In genomic region chr18:65721634-65722033, GRCh38 we compare ENCODE assay signal across 31 cellular contexts. TPM values are rescaled to one million over a fixed set of nuclear protein-coding genes. Genes with fewer than 3 reads are reported as not detected.
DNase-seq lines count a peak whose midpoint lies in the region; ATAC-seq and TF ChIP-seq lines count a peak whose summit lies in the region.
"Had no signal": no experiment of that assay in that cellular context is flagged by ENCODE, and none has a peak within 500 bp of the region (broad histone marks: within the 10 kb centered on the region; RNA-seq: fewer than 3 reads in every experiment).

No MANE protein-coding gene starts in this region.

- H3K9me3 ChIP-seq in OCI-LY3 (ENCODE audit: insufficient read depth, low read length), result no peaks in the 10 kb centered on the region
- H3K9me3 ChIP-seq: esophagus squamous epithelium, transverse colon had no signal

- H3K9ac ChIP-seq in OCI-LY3 (ENCODE audit: low read length), result no peak overlapping the region
- H3K9ac ChIP-seq: GM23248, parathyroid adenoma had no signal

- no peaks in the 10 kb centered on the region for H3K79me2 ChIP-seq in OCI-LY3 (ENCODE audit: low read length)
- H3K79me2 ChIP-seq: parathyroid adenoma had no signal

- no peak overlapping the region for H3K27ac ChIP-seq in OCI-LY3 (ENCODE audit: low read length)
- H3K27ac ChIP-seq: dorsolateral prefrontal cortex, esophagus squamous epithelium, foreskin keratinocyte, GM23248, parathyroid adenoma, transverse colon had no signal

- H3K4me2 ChIP-seq in OCI-LY3 (ENCODE audit: low read length), result peak overlapping the region; percentile 19; the same call in 1 of the 2 replicates

- peaks cover 11% of the 10 kb centered on the region for H3K4me1 Mint-ChIP-seq in chondrocyte (ENCODE audit: low read depth)
- H3K4me1 Mint-ChIP-seq: activated B cell treated with CpG ODN at 0.5 μM for 24 hours; activated CD4-positive, alpha-beta T cell treated with anti-CD3 and anti-CD28 coated beads, Interleukin-2, amount 10 ng/mL, durations not matched to agents 7 days and 5 days; activated CD8-positive, alpha-beta memory T cell treated with anti-CD3 and anti-CD28 coated beads, Interleukin-2, amount 10 ng/mL, durations not matched to agents 7 days and 5 days; central memory CD8-positive, alpha-beta T cell; stimulated activated memory B cell treated with anti-CD40 and anti-IgM and Interleukin-4, amounts not matched to agents 10 μg/mL and 1 μg/mL and 100 μg/mL, for 72 hours had no signal

- peak overlapping the region; percentile 2 for H3K27ac Mint-ChIP-seq in chondrocyte (ENCODE audit: unreplicated experiment)
- H3K27ac Mint-ChIP-seq: activated B cell treated with CpG ODN at 0.5 μM for 24 hours; activated CD4-positive, alpha-beta T cell treated with anti-CD3 and anti-CD28 coated beads, Interleukin-2, amount 10 ng/mL, durations not matched to agents 7 days and 5 days; activated CD8-positive, alpha-beta memory T cell treated with anti-CD3 and anti-CD28 coated beads, Interleukin-2, amount 10 ng/mL, durations not matched to agents 7 days and 5 days; stimulated activated memory B cell treated with anti-CD40 and anti-IgM and Interleukin-4, amounts not matched to agents 10 μg/mL and 1 μg/mL and 100 μg/mL, for 72 hours had no signal

- H3K9me3 Mint-ChIP-seq in chondrocyte (ENCODE audit: low read depth), result peaks cover 3% of the 10 kb centered on the region

- peak overlapping the region; percentile 11; the same call in 1 of the 2 replicates for H3K4me3 ChIP-seq in OCI-LY3 (ENCODE audit: low read length)
- H3K4me3 ChIP-seq: dorsolateral prefrontal cortex, esophagus squamous epithelium, GM23248, transverse colon had no signal

- no peaks in the 10 kb centered on the region for H3K36me3 Mint-ChIP-seq in chondrocyte (ENCODE audit: low read depth)
- H3K36me3 Mint-ChIP-seq: activated CD8-positive, alpha-beta memory T cell treated with anti-CD3 and anti-CD28 coated beads, Interleukin-2, amount 10 ng/mL, durations not matched to agents 7 days and 5 days; stimulated activated memory B cell treated with anti-CD40 and anti-IgM and Interleukin-4, amounts not matched to agents 10 μg/mL and 1 μg/mL and 100 μg/mL, for 72 hours had no signal

- TF ChIP-seq CTCF in OCI-LY3 (IDR thresholded peaks at IDR 0.05; ENCODE audit: low read depth, low read length) (no peak), chondrocyte (IDR thresholded peaks at IDR 0.05) (no peak)

- ATAC-seq in GM18519 (IDR thresholded peaks at IDR 0.05; ENCODE audit: low FRiP score, unreplicated experiment), result no peak
- ATAC-seq: activated CD8-positive, alpha-beta memory T cell treated with anti-CD3 and anti-CD28 coated beads, Interleukin-2, amount 10 ng/mL, durations not matched to agents 7 days and 5 days; activated T-cell treated with anti-CD3 and anti-CD28 coated beads, Interleukin-2, amount 50 U/mL, for 4 hours; foreskin keratinocyte; left ventricle myocardium superior; Panc1; stimulated activated memory B cell treated with anti-CD40 and anti-IgM and Interleukin-4, amounts not matched to agents 10 μg/mL and 1 μg/mL and 100 μg/mL, for 72 hours had no signal

- peaks cover 5% of the 10 kb centered on the region for H3K27me3 Mint-ChIP-seq in chondrocyte (ENCODE audit: low read depth)
- H3K27me3 Mint-ChIP-seq: activated B cell treated with CpG ODN at 0.5 μM for 24 hours; activated CD4-positive, alpha-beta T cell treated with anti-CD3 and anti-CD28 coated beads, Interleukin-2, amount 10 ng/mL, durations not matched to agents 7 days and 5 days; activated CD8-positive, alpha-beta memory T cell treated with anti-CD3 and anti-CD28 coated beads, Interleukin-2, amount 10 ng/mL, durations not matched to agents 7 days and 5 days; central memory CD8-positive, alpha-beta T cell; stimulated activated memory B cell treated with anti-CD40 and anti-IgM and Interleukin-4, amounts not matched to agents 10 μg/mL and 1 μg/mL and 100 μg/mL, for 72 hours had no signal

- H3K27me3 ChIP-seq in OCI-LY3 (ENCODE audit: low read depth, low read length), result no peaks in the 10 kb centered on the region
- H3K27me3 ChIP-seq: dorsolateral prefrontal cortex, esophagus squamous epithelium, foreskin keratinocyte, transverse colon had no signal

- H3K4me1 ChIP-seq in OCI-LY3 (ENCODE audit: low read length), result peaks cover 27% of the 10 kb centered on the region
- H3K4me1 ChIP-seq: esophagus squamous epithelium, foreskin keratinocyte, parathyroid adenoma, transverse colon had no signal

- in situ Hi-C loops in KBM-7 (cut with MboI; ENCODE audit: low pct_unique_long_range_greater_than_20kb, low sequenced_read_pairs), result no loop called here

- H2AFZ ChIP-seq in OCI-LY3 (ENCODE audit: low read depth, low read length), result peak overlapping the region; percentile 54; the same call in 1 of the 2 replicates
- H2AFZ ChIP-seq: GM23248, parathyroid adenoma had no signal

- H3K36me3 ChIP-seq in OCI-LY3 (replicated peaks; ENCODE audit: low read depth, low read length), result peaks cover 3% of the 10 kb centered on the region
- H3K36me3 ChIP-seq: esophagus squamous epithelium, transverse colon had no signal

- DNase-seq in KBM-7 (peak; percentile 1), MV-4-11 (lab: John Stamatoyannopoulos, UW) (peak; percentile 59), chondrocyte (ENCODE audit: low spot score) (no peak), HCEC 1CT (no peak), A172 (ENCODE audit: low spot score) (no peak)
- DNase-seq: activated B cell treated with CpG ODN at 0.5 μM for 24 hours; activated CD4-positive, alpha-beta T cell treated with anti-CD3 and anti-CD28 coated beads, Interleukin-2, amount 10 ng/mL, durations not matched to agents 7 days and 5 days; activated CD8-positive, alpha-beta memory T cell treated with anti-CD3 and anti-CD28 coated beads, Interleukin-2, amount 10 ng/mL, durations not matched to agents 7 days and 5 days; activated T-cell treated with anti-CD3 and anti-CD28 coated beads, Interleukin-2, amount 50 U/mL, for 4 hours; DND-41; esophagus squamous epithelium; foreskin keratinocyte; GM23248; head of caudate nucleus; kidney; left ventricle myocardium superior; NCI-H2081; NCI-H345; NCI-H82; retina; SHP77 treated with DMSO at 0.1 percent for 48 hours; transverse colon had no signal

- H3K4me3 Mint-ChIP-seq in chondrocyte (ENCODE audit: unreplicated experiment), result no peak overlapping the region
- H3K4me3 Mint-ChIP-seq: activated B cell treated with CpG ODN at 0.5 μM for 24 hours; activated CD4-positive, alpha-beta T cell treated with anti-CD3 and anti-CD28 coated beads, Interleukin-2, amount 10 ng/mL, durations not matched to agents 7 days and 5 days; activated CD8-positive, alpha-beta memory T cell treated with anti-CD3 and anti-CD28 coated beads, Interleukin-2, amount 10 ng/mL, durations not matched to agents 7 days and 5 days; activated T-cell treated with anti-CD3 and anti-CD28 coated beads, Interleukin-2, amount 50 U/mL, for 4 hours; central memory CD8-positive, alpha-beta T cell; stimulated activated memory B cell treated with anti-CD40 and anti-IgM and Interleukin-4, amounts not matched to agents 10 μg/mL and 1 μg/mL and 100 μg/mL, for 72 hours had no signal

- H4K20me1 ChIP-seq in OCI-LY3 (ENCODE audit: insufficient read depth, low read length), result no peaks in the 10 kb centered on the region

RNA-seq across cellular contexts. Expression of gene CDH7, which starts 29.2 kb away (rescaled TPM):
- not detected in 3 replicates for total RNA-seq in chondrocyte
- total RNA-seq in A172 (2014; rRNA removed; shearing (Covaris generic)), result not detected in 2 replicates
- total RNA-seq: activated B cell treated with CpG ODN at 0.5 μM for 24 hours; activated CD4-positive, alpha-beta T cell treated with anti-CD3 and anti-CD28 coated beads, Interleukin-2, amount 10 ng/mL, durations not matched to agents 7 days and 5 days; activated CD8-positive, alpha-beta memory T cell treated with anti-CD3 and anti-CD28 coated beads, Interleukin-2, amount 10 ng/mL, durations not matched to agents 7 days and 5 days; activated T-cell treated with anti-CD3 and anti-CD28 coated beads, Interleukin-2, amount 50 U/mL, for 4 hours; esophagus squamous epithelium; foreskin keratinocyte; GM23248; kidney; myocyte; subcutaneous adipose tissue; transverse colon had no signal

Comparison
In these comparisons a context has a peak if more than half of its experiments do, and no peak if none do; other contexts are left out.
1. DNase-seq: peak in KBM-7 (single experiment) and MV-4-11 (single experiment); none in chondrocyte (single experiment), HCEC 1CT (single experiment) and A172 (single experiment).